In the genomic region with DNA sequence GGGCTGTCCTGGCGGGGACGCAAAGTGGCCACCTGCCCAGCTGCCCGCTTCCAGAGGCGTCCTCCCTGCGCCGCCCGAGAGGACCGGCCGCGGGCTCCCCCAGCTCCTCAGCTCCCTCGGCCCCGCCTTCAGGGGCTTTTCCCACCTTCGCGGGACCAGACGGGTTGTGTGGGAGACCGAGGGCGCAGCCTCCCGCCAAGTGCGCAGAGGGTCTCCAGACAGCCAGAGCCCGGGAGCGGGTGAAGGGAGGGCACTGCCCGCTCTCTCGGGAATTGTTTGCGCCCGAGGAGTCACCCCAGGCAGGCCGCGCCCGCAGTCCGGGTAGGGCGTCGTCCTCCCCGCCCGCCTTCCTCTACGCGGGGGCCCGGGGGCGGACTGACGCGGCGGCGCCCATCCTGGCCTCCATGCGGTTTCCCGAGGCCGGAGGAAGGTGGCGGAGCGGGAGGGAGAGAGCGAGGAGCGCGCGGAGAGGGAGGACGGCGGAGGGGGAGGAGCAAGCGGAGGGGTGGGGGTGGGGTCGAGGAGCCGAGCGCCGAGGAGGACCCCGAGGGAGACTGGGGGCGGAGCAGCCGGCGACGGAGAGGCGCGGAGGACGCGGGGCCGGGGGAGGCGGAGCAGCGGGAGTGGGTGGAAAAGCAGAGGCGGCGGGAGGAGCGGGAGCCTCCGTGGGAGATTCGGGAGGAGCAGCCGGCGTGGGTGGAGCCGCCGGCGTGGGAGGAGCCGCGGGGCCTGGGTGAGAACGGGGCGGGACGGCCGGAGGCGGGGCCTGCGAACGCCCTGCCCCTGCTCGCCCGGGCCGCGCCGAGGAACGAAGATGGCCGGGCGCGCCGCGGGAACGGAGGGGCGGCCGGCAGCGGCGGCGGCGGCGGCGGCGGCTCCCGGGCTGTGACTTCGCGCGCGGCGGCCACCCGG, we compare ENCODE assay signal across 8 cellular contexts. TPM values are rescaled to one million over a fixed set of nuclear protein-coding genes. Genes with fewer than 3 reads are reported as not detected.
A peak's percentile ranks its signal among the peaks of the same experiment; 100 is the strongest.
DNase-seq lines count a peak whose midpoint lies in the region; ATAC-seq and TF ChIP-seq lines count a peak whose summit lies in the region.

No MANE protein-coding gene starts in this region.

- H3K4me1 Mint-ChIP-seq in CD4-positive, alpha-beta memory T cell: peaks cover 18 to 48% (median 33%) of the 10 kb centered on the region in 4 donors
- H3K4me1 Mint-ChIP-seq in activated T-helper 17 cell treated with anti-CD3 and anti-CD28 coated beads, Interleukin-2, amount 50 U/mL, for 72 hours: peaks cover 23% of the 10 kb centered on the region
- peaks cover 3 to 50% (median 28%) of the 10 kb centered on the region in 4 donors for H3K4me1 Mint-ChIP-seq in naive thymus-derived CD8-positive, alpha-beta T cell
- H3K4me1 Mint-ChIP-seq in stimulated activated effector memory CD8-positive, alpha-beta T cell treated with anti-CD3 and anti-CD28 coated beads, Interleukin-12 subunit alpha, Interleukin-12 subunit beta, amount 100 ng/mL, for 72 hours: peaks cover 33% of the 10 kb centered on the region

- no peaks in the 10 kb centered on the region for H3K9me3 Mint-ChIP-seq in CD4-positive, alpha-beta memory T cell
- H3K9me3 Mint-ChIP-seq in activated T-helper 17 cell treated with anti-CD3 and anti-CD28 coated beads, Interleukin-2, amount 50 U/mL, for 72 hours: no peaks in the 10 kb centered on the region
- peaks cover 0 to 4% (median 0%) of the 10 kb centered on the region in 9 donors for H3K9me3 Mint-ChIP-seq in naive thymus-derived CD8-positive, alpha-beta T cell
- H3K9me3 Mint-ChIP-seq in stimulated activated effector memory CD8-positive, alpha-beta T cell treated with anti-CD3 and anti-CD28 coated beads, Interleukin-12 subunit alpha, Interleukin-12 subunit beta, amount 100 ng/mL, for 72 hours: no peaks in the 10 kb centered on the region

- peak; percentile 72 to 84 (median 80) for DNase-seq in CD4-positive, alpha-beta memory T cell
- DNase-seq in HPDE6-E6E7 (ENCODE audit: extremely low spot score) (peak; percentile 43), Panc1 (ENCODE audit: low read depth, low spot score) (no peak), fibroblast of mammary gland (ENCODE audit: low read depth) (peak; percentile 79)
- DNase-seq in naive thymus-derived CD8-positive, alpha-beta T cell: peak; percentile 58 to 81 (median 75)
- DNase-seq in stimulated activated effector memory CD8-positive, alpha-beta T cell treated with anti-CD3 and anti-CD28 coated beads, Interleukin-12 subunit alpha, Interleukin-12 subunit beta, amount 100 ng/mL, for 72 hours (ENCODE audit: low spot score in 2 of 2): peak; percentile 64 to 87

- no peaks in the 10 kb centered on the region for H3K27me3 Mint-ChIP-seq in CD4-positive, alpha-beta memory T cell
- H3K27me3 Mint-ChIP-seq in activated T-helper 17 cell treated with anti-CD3 and anti-CD28 coated beads, Interleukin-2, amount 50 U/mL, for 72 hours: peaks cover 5% of the 10 kb centered on the region
- H3K27me3 Mint-ChIP-seq in naive thymus-derived CD8-positive, alpha-beta T cell: no peaks in the 10 kb centered on the region

- H3K27me3 ChIP-seq in CD4-positive, alpha-beta memory T cell (ENCODE audit: insufficient read depth, low read length): no peaks in the 10 kb centered on the region
- no peaks in the 10 kb centered on the region for H3K27me3 ChIP-seq in Panc1 (ENCODE audit: control insufficient read depth, insufficient read depth, low read length)

- H3K27ac Mint-ChIP-seq in CD4-positive, alpha-beta memory T cell: peak overlapping the region in 4 of 7 donors; percentile 35 to 85 (median 60)
- H3K27ac Mint-ChIP-seq in activated T-helper 17 cell treated with anti-CD3 and anti-CD28 coated beads, Interleukin-2, amount 50 U/mL, for 72 hours: no peak overlapping the region
- H3K27ac Mint-ChIP-seq in naive thymus-derived CD8-positive, alpha-beta T cell: peak overlapping the region in 3 of 10 donors; percentile 44 to 86 (median 67)
- H3K27ac Mint-ChIP-seq in stimulated activated effector memory CD8-positive, alpha-beta T cell treated with anti-CD3 and anti-CD28 coated beads, Interleukin-12 subunit alpha, Interleukin-12 subunit beta, amount 100 ng/mL, for 72 hours: peak overlapping the region; percentile 43

- H3K4me3 Mint-ChIP-seq in CD4-positive, alpha-beta memory T cell: peak overlapping the region; percentile 43 to 85 (median 66)
- peak overlapping the region; percentile 42 for H3K4me3 Mint-ChIP-seq in activated T-helper 17 cell treated with anti-CD3 and anti-CD28 coated beads, Interleukin-2, amount 50 U/mL, for 72 hours
- peak overlapping the region; percentile 42 to 89 (median 72) for H3K4me3 Mint-ChIP-seq in naive thymus-derived CD8-positive, alpha-beta T cell
- H3K4me3 Mint-ChIP-seq in stimulated activated effector memory CD8-positive, alpha-beta T cell treated with anti-CD3 and anti-CD28 coated beads, Interleukin-12 subunit alpha, Interleukin-12 subunit beta, amount 100 ng/mL, for 72 hours: peak overlapping the region; percentile 60

- POLR2A ChIA-PET in CD4-positive, alpha-beta memory T cell (lab: Charles Lee; ENCODE audit: partially characterized antibody): interaction anchor here (0.6 to 1.2 kb wide), 5 partner anchors 11 to 104 kb away, joined by 3 to 6 read pairs (median 4); no protein-coding TSS in a partner anchor
- POLR2A ChIA-PET in Panc1 (lab: Charles Lee): no interaction called here
- POLR2A ChIA-PET in naive thymus-derived CD8-positive, alpha-beta T cell (lab: Charles Lee): interaction anchor here (0.6 to 3.2 kb wide), 3 partner anchors 12 to 96 kb away, joined by 4 to 18 read pairs (median 4); no protein-coding TSS in a partner anchor

- H3K27ac ChIP-seq in CD4-positive, alpha-beta memory T cell (ENCODE audit: low read depth, low read length): peak overlapping the region; percentile 37
- H3K27ac ChIP-seq in Panc1 (ENCODE audit: low read length): peak overlapping the region; percentile 77

- no TSS peak for BruUV-seq in Panc1 (replicated peaks; lab: Mats Ljungman, UMichigan)

- no peaks in the 10 kb centered on the region for H3K9me3 ChIP-seq in CD4-positive, alpha-beta memory T cell (ENCODE audit: control insufficient read depth in 1 of 2, low read length in 2 of 2)
- H3K9me3 ChIP-seq in Panc1 (ENCODE audit: control insufficient read depth, insufficient read depth, low read depth, low read length): no peaks in the 10 kb centered on the region

- peaks cover 0 to 4% of the 10 kb centered on the region in 2 donors for H3K36me3 Mint-ChIP-seq in CD4-positive, alpha-beta memory T cell
- H3K36me3 Mint-ChIP-seq in activated T-helper 17 cell treated with anti-CD3 and anti-CD28 coated beads, Interleukin-2, amount 50 U/mL, for 72 hours (ENCODE audit: low read depth): peaks cover 14% of the 10 kb centered on the region
- H3K36me3 Mint-ChIP-seq in naive thymus-derived CD8-positive, alpha-beta T cell: no peaks in the 10 kb centered on the region
- H3K36me3 Mint-ChIP-seq in stimulated activated effector memory CD8-positive, alpha-beta T cell treated with anti-CD3 and anti-CD28 coated beads, Interleukin-12 subunit alpha, Interleukin-12 subunit beta, amount 100 ng/mL, for 72 hours: peaks cover 17% of the 10 kb centered on the region

- CTCF ChIA-PET in CD4-positive, alpha-beta memory T cell (lab: Charles Lee; ENCODE audit: partially characterized antibody): no interaction called here
- CTCF ChIA-PET in Panc1 (lab: Charles Lee): no interaction called here

- intact Hi-C loops in CD4-positive, alpha-beta memory T cell (cut with micrococcal nuclease): loop anchor here (2.0 to 10.0 kb wide), 2 partner anchors 96 to 1740 kb away; a partner anchor contains a TSS
- intact Hi-C loops in Panc1 (cut with micrococcal nuclease; ENCODE audit: unreplicated experiment): no loop called here

- peaks cover 36% of the 10 kb centered on the region for H3K4me1 ChIP-seq in CD4-positive, alpha-beta memory T cell (ENCODE audit: insufficient read depth, low read length)
- H3K4me1 ChIP-seq in Panc1 (ENCODE audit: control insufficient read depth, insufficient read depth, low read length): no peaks in the 10 kb centered on the region; the same call in 1 of the 2 replicates

- ATAC-seq in GM19467 (IDR thresholded peaks at IDR 0.05; ENCODE audit: unreplicated experiment) (peak; percentile 88), Panc1 (peak; percentile 86)
- peak; percentile 89 for ATAC-seq in activated T-helper 17 cell treated with anti-CD3 and anti-CD28 coated beads, Interleukin-2, amount 50 U/mL, for 72 hours (replicated peaks)
- ATAC-seq in naive thymus-derived CD8-positive, alpha-beta T cell: peak; percentile 86 to 92
- ATAC-seq in stimulated activated effector memory CD8-positive, alpha-beta T cell treated with anti-CD3 and anti-CD28 coated beads, Interleukin-12 subunit alpha, Interleukin-12 subunit beta, amount 100 ng/mL, for 72 hours: peak; percentile 87

- TF ChIP-seq CTCF in Panc1 (IDR thresholded peaks at IDR 0.05) (no peak), fibroblast of mammary gland (conservative IDR thresholded peaks at IDR 0.05; ENCODE audit: control insufficient read depth, insufficient read depth, low read depth, low read length) (no peak)

- H3K4me3 ChIP-seq in CD4-positive, alpha-beta memory T cell (ENCODE audit: low read length in 2 of 2): peak overlapping the region in 1 of 2 donors; percentile 19
- H3K4me3 ChIP-seq in Panc1 (ENCODE audit: low read depth in 2 of 2, low read length in 2 of 2) (peak overlapping the region; percentile 53 to 56), fibroblast of mammary gland (ENCODE audit: control insufficient read depth, low read depth, low read length) (peak overlapping the region; percentile 51)

- in situ Hi-C loops in Panc1 (cut with HindIII; ENCODE audit: low pct_unique_long_range_greater_than_20kb, low sequenced_read_pairs): no loop called here

- no peaks in the 10 kb centered on the region for H3K36me3 ChIP-seq in CD4-positive, alpha-beta memory T cell (ENCODE audit: insufficient read depth, low read length)
- H3K36me3 ChIP-seq in Panc1 (ENCODE audit: control insufficient read depth, insufficient read depth, low read length): no peaks in the 10 kb centered on the region; the same call in 1 of the 2 replicates

RNA-seq across cellular contexts. Expression of a gene that starts 47.6 kb away (rescaled TPM):
- not detected for total RNA-seq in CD4-positive, alpha-beta memory T cell
- polyA plus RNA-seq in CD4-positive, alpha-beta memory T cell: not detected
- total RNA-seq in Panc1 (2021; ENCODE audit: unreplicated experiment): not detected
- not detected for polyA plus RNA-seq in Panc1 (2012; ENCODE audit: insufficient read length)
- total RNA-seq in activated T-helper 17 cell treated with anti-CD3 and anti-CD28 coated beads, Interleukin-2, amount 50 U/mL, for 72 hours: not detected
- not detected for total RNA-seq in naive thymus-derived CD8-positive, alpha-beta T cell
- polyA plus RNA-seq in naive thymus-derived CD8-positive, alpha-beta T cell: not detected
